In the genomic region with DNA sequence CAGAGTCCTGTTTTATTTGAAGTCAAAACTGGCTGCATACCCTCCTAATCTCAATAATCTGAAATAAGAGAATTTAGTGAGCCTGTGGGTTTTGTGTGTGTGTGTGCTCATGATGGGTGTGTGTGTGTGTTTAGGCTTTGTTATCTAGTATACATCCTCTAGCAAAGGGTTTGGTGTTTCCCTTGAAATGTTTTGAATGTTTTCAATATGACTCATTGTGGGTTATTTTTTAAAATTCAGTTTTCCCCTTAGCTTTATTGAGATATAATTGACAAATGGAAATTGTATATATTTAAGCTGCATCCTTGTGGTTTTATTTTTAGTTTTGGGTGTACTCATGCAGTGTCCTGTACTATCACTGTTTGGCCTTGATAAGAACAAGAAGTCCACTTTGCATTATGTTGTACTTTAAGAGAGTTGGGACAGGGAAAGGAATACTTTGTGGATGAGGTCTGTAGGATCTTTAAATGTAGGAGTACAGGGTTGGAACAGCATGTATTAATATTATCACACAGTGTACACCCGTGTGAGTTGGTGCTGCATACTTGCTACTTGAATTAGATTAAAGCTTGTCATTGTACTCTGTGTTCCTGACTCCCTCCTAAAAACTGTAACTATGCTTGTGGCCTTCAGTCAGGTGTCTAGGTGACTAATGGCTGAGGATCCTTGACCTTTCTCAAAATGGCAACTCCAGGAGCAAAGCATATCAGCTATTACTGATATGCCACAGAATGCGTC, we compare ENCODE assay signal across 8 cellular contexts. TPM values are rescaled to one million over a fixed set of nuclear protein-coding genes. Genes with fewer than 3 reads are reported as not detected.
DNase-seq lines count a peak whose midpoint lies in the region; ATAC-seq, FAIRE-seq and TF ChIP-seq lines count a peak whose summit lies in the region.

No MANE protein-coding gene starts in this region.

- H3K9me3 ChIP-seq in astrocyte (ENCODE audit: insufficient read depth, low read depth, low read length): no peaks in the 10 kb centered on the region

- no peak overlapping the region for H3K4ac ChIP-seq in mesendoderm (ENCODE audit: low read depth, low read length)

- H3K79me2 ChIP-seq in astrocyte (ENCODE audit: insufficient read depth, low read length): peaks cover 100% of the 10 kb centered on the region
- H3K79me2 ChIP-seq in mesendoderm (ENCODE audit: control insufficient read depth, insufficient read depth, low read length): peaks cover 53% of the 10 kb centered on the region

- no peak overlapping the region for H2BK15ac ChIP-seq in mesendoderm (replicated peaks; ENCODE audit: low read depth)

- H4K5ac ChIP-seq in mesendoderm (ENCODE audit: low read length): no peak overlapping the region

- H2AK5ac ChIP-seq in mesendoderm (ENCODE audit: low read length): no peak overlapping the region

- peak overlapping the region; percentile 25 for H3K9ac ChIP-seq in astrocyte (ENCODE audit: low read length)
- no peak overlapping the region for H3K9ac ChIP-seq in mesendoderm (ENCODE audit: low read length)

- no peak overlapping the region for H2BK120ac ChIP-seq in mesendoderm (ENCODE audit: low read depth, low read length)

- TF ChIP-seq CTCF in astrocyte (IDR thresholded peaks at IDR 0.05; ENCODE audit: insufficient read depth, low read depth, low read length): no peak

- H3K36me3 Mint-ChIP-seq in astrocyte (ENCODE audit: low read depth, unreplicated experiment): peaks cover 7% of the 10 kb centered on the region

- peak overlapping the region; percentile 90 for H3K27ac Mint-ChIP-seq in astrocyte (ENCODE audit: unreplicated experiment)

- H3K4me3 ChIP-seq in astrocyte (ENCODE audit: insufficient read depth, low read depth, low read length) (peak overlapping the region; percentile 15), mesendoderm (ENCODE audit: low read length) (no peak overlapping the region)

- H4K20me1 ChIP-seq in astrocyte (ENCODE audit: insufficient read depth, low read length): peaks cover 96% of the 10 kb centered on the region

- H3K23ac ChIP-seq in mesendoderm (ENCODE audit: low read length): no peak overlapping the region

- H3K27ac ChIP-seq in astrocyte (ENCODE audit: low read depth, low read length): peak overlapping the region; percentile 73
- H3K27ac ChIP-seq in mesendoderm (ENCODE audit: low read depth, low read length): no peak overlapping the region

- no peak overlapping the region for H3K18ac ChIP-seq in mesendoderm (ENCODE audit: low read length)

- H3K56ac ChIP-seq in mesendoderm (ENCODE audit: low read length): no peak overlapping the region

- DNase-seq in astrocyte (ENCODE audit: low read depth) (peak; percentile 89), mesendoderm (peak; percentile 48), SHP77 treated with DMSO at 0.1 percent for 48 hours (lab: John Stamatoyannopoulos, UW) (no peak), OCI-M2 (lab: John Stamatoyannopoulos, UW; ENCODE audit: unreplicated experiment) (no peak)

- H3K4me2 ChIP-seq in astrocyte (ENCODE audit: low read length): peak overlapping the region; percentile 64
- no peak overlapping the region for H3K4me2 ChIP-seq in mesendoderm (ENCODE audit: low read length)

- FAIRE-seq in G401.6 (lab: Jason Lieb, UNC) (peak; percentile 60), astrocyte (lab: Jason Lieb, UNC) (no peak)

- H2AFZ ChIP-seq in astrocyte (ENCODE audit: low read depth, low read length): no peak overlapping the region

- H3K27me3 ChIP-seq in astrocyte (ENCODE audit: insufficient read depth, low read length) (no peaks in the 10 kb centered on the region), mesendoderm (ENCODE audit: insufficient read depth, low read length, poor library complexity) (no peaks in the 10 kb centered on the region)

- H3K36me3 ChIP-seq in astrocyte (ENCODE audit: insufficient read depth, low read length): peaks cover 5% of the 10 kb centered on the region
- H3K36me3 ChIP-seq in mesendoderm (ENCODE audit: control insufficient read depth, insufficient read depth, low read length): no peaks in the 10 kb centered on the region

- ATAC-seq in HG03432 (IDR thresholded peaks at IDR 0.05; ENCODE audit: unreplicated experiment): peak; percentile 78
- no peak for ATAC-seq in HG03045 (IDR thresholded peaks at IDR 0.05; ENCODE audit: unreplicated experiment)
- no peak for ATAC-seq in GM21423 (IDR thresholded peaks at IDR 0.05; ENCODE audit: unreplicated experiment)

- no peaks in the 10 kb centered on the region for H3K27me3 Mint-ChIP-seq in astrocyte (ENCODE audit: low read depth, unreplicated experiment)

- H3K79me1 ChIP-seq in mesendoderm (ENCODE audit: low read length): peaks cover 11% of the 10 kb centered on the region

- H2BK5ac ChIP-seq in mesendoderm (ENCODE audit: low read length): no peak overlapping the region

- H3K4me1 Mint-ChIP-seq in astrocyte (ENCODE audit: low read depth, unreplicated experiment): peaks cover 36% of the 10 kb centered on the region

- no peak overlapping the region for H3K4me3 Mint-ChIP-seq in astrocyte (ENCODE audit: unreplicated experiment)

- H3K9me3 Mint-ChIP-seq in astrocyte (ENCODE audit: unreplicated experiment): no peaks in the 10 kb centered on the region

- WGBS in mesendoderm (ENCODE audit: extremely low coverage, insufficient coverage, low lambda C conversion rate): no CpG with 5 or more reads among the region's 2 CpGs

- peaks cover 17% of the 10 kb centered on the region for H3K4me1 ChIP-seq in astrocyte (ENCODE audit: insufficient read depth, low read length)
- peaks cover 2% of the 10 kb centered on the region for H3K4me1 ChIP-seq in mesendoderm (ENCODE audit: control insufficient read depth, low read depth, low read length)

- H4K8ac ChIP-seq in mesendoderm (ENCODE audit: low read depth, low read length): no peak overlapping the region

RNA-seq across cellular contexts. Expression of a gene that starts 58.3 kb away (rescaled TPM):
- total RNA-seq in astrocyte: 469 and 474 TPM in 2 replicates
- 212 TPM for polyA plus RNA-seq in mesendoderm (2013, experiment 1 of 2)
- 218 TPM for polyA plus RNA-seq in mesendoderm (2013, experiment 2 of 2)

Comparison
In these comparisons a context has a peak if more than half of its experiments do, and no peak if none do; other contexts are left out.
1. DNase-seq: peak in astrocyte (single experiment) and mesendoderm (single experiment); none in SHP77 treated with DMSO at 0.1 percent for 48 hours (single experiment) and OCI-M2 (single experiment).